11 cellular contexts compared by ENCODE assay signal in the genomic region with DNA sequence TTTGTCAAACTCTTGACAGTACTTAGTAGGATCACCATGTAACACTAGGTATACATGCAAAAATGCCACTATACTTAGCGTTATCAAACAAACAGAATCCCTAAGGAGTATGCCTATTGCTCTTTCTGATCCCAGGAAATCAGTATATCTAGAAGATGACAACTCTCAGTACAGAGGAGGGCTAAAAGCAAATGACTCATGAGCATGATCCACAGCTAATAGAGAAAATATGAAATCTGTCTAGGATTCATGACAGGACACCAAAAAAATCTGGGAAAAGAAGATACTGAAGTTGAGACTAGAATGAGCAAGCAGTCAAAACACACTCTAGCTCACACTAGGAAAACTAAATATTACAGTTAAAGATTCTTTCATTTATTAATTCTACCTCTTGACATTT.
A peak's percentile ranks its signal among the peaks of the same experiment; 100 is the strongest.
DNase-seq lines count a peak whose midpoint lies in the region; ATAC-seq and TF ChIP-seq lines count a peak whose summit lies in the region.
"Had no signal": no experiment of that assay in that cellular context is flagged by ENCODE, and none has a peak within 500 bp of the region (broad histone marks: within the 10 kb centered on the region; RNA-seq: fewer than 3 reads in every experiment).

No MANE protein-coding gene starts in this region.

- no peaks in the 10 kb centered on the region for H3K27me3 Mint-ChIP-seq in CD8-positive, alpha-beta memory T cell
- no peaks in the 10 kb centered on the region for H3K27me3 Mint-ChIP-seq in mesothelial cell of epicardium (ENCODE audit: low read depth)

- DNase-seq in CD8-positive, alpha-beta memory T cell: no peak
- DNase-seq in M059J (ENCODE audit: low read depth) (peak; percentile 16), astrocyte of the spinal cord (ENCODE audit: low read depth, low spot score) (peak; percentile 36), mesothelial cell of epicardium (ENCODE audit: low spot score in 2 of 2, unreplicated experiment in 2 of 2) (no peak), ACHN (no peak), NCI-H187 (lab: John Stamatoyannopoulos, UW) (no peak)
- DNase-seq: cortex of kidney; head of caudate nucleus; posterior cingulate gyrus; stimulated activated CD4-positive, alpha-beta T cell treated with anti-CD3 and anti-CD28 coated beads, Interleukin-2, amount 100 ng/mL, for 24 hours had no signal

- peaks cover 66 to 89% (median 85%) of the 10 kb centered on the region in 3 donors for H3K4me1 Mint-ChIP-seq in CD8-positive, alpha-beta memory T cell
- no peaks in the 10 kb centered on the region for H3K4me1 Mint-ChIP-seq in mesothelial cell of epicardium

- TF ChIP-seq CTCF in astrocyte of the spinal cord (IDR thresholded peaks at IDR 0.05; ENCODE audit: low read depth, low read length): no peak
- no peak for TF ChIP-seq CTCF in mesothelial cell of epicardium (IDR thresholded peaks at IDR 0.05; ENCODE audit: unreplicated experiment)

- peak overlapping the region; percentile 88 to 98 (median 94) for H3K4me3 Mint-ChIP-seq in CD8-positive, alpha-beta memory T cell
- no peak overlapping the region for H3K4me3 Mint-ChIP-seq in mesothelial cell of epicardium

- H3K4me1 ChIP-seq in CD8-positive, alpha-beta memory T cell (ENCODE audit: insufficient read depth, low read length): peaks cover 59% of the 10 kb centered on the region

- CTCF ChIA-PET in CD8-positive, alpha-beta memory T cell (lab: Charles Lee): interaction anchor here (1.4 kb wide), 1 partner anchor 37 kb away, joined by 3 read pairs; no protein-coding TSS in a partner anchor

- in situ Hi-C loops in astrocyte of the spinal cord (cut with HindIII; ENCODE audit: low sequenced_read_pairs): no loop called here
- in situ Hi-C loops in ACHN (cut with HindIII; ENCODE audit: low pct_ligation_motif_present, low pct_unique_long_range_greater_than_20kb, low sequenced_read_pairs): no loop called here

- POLR2A ChIA-PET in CD8-positive, alpha-beta memory T cell (lab: Charles Lee): interaction anchor here (0.7 kb wide), 1 partner anchor 209 kb away, joined by 4 read pairs; no protein-coding TSS in a partner anchor

- H3K9me3 ChIP-seq in CD8-positive, alpha-beta memory T cell (ENCODE audit: low read length): no peaks in the 10 kb centered on the region

- ATAC-seq in GM21367 (IDR thresholded peaks at IDR 0.05; ENCODE audit: unreplicated experiment): no peak

- H3K36me3 Mint-ChIP-seq in CD8-positive, alpha-beta memory T cell: peaks cover 6 to 40% (median 22%) of the 10 kb centered on the region in 3 donors
- peaks cover 14% of the 10 kb centered on the region for H3K36me3 Mint-ChIP-seq in mesothelial cell of epicardium

- H3K9me3 Mint-ChIP-seq in CD8-positive, alpha-beta memory T cell: no peaks in the 10 kb centered on the region
- H3K9me3 Mint-ChIP-seq in mesothelial cell of epicardium: no peaks in the 10 kb centered on the region

- peaks cover 4% of the 10 kb centered on the region for H3K36me3 ChIP-seq in CD8-positive, alpha-beta memory T cell (ENCODE audit: insufficient read depth, low read length)

- no peaks in the 10 kb centered on the region for H3K27me3 ChIP-seq in CD8-positive, alpha-beta memory T cell (ENCODE audit: insufficient read depth, low read length, poor library complexity, severe bottlenecking)

- peak overlapping the region; percentile 35 for H3K4me3 ChIP-seq in CD8-positive, alpha-beta memory T cell (ENCODE audit: low read length)
- H3K4me3 ChIP-seq in astrocyte of the spinal cord (ENCODE audit: low read depth, low read length): no peak overlapping the region

- H3K27ac ChIP-seq in CD8-positive, alpha-beta memory T cell (ENCODE audit: low read depth, low read length): no peak overlapping the region

- H3K27ac Mint-ChIP-seq in CD8-positive, alpha-beta memory T cell: peak overlapping the region in 7 of 8 donors; percentile 1 to 88 (median 64)
- H3K27ac Mint-ChIP-seq in mesothelial cell of epicardium: peak overlapping the region; percentile 37

Comparison
In these comparisons a context has a peak if more than half of its experiments do, and no peak if none do; other contexts are left out.
1. DNase-seq: peak in M059J (single experiment) and astrocyte of the spinal cord (single experiment); none in CD8-positive, alpha-beta memory T cell (0 of 5), mesothelial cell of epicardium (0 of 2), ACHN (single experiment) and NCI-H187 (0 of 2).